11 cellular contexts compared by ENCODE assay signal in the genomic region with DNA sequence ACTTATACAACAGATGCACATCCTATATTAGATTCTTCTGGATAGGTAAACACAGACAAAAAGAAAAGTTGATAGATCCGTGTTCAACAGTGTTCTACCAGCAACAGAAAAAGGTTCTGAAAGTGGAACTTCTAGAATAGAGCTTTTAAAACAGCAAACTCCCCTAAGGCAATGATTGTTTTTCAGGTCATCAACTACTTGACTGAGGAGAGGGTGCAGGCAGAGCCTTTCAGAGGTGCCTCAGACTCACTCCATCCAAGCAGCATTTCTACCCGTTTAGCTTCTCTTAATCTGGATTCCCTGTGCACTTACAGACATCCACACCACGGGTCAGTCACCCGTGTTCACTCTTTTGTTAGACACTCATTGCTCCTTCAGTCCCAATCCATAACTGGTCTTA. TPM values are rescaled to one million over a fixed set of nuclear protein-coding genes. Genes with fewer than 3 reads are reported as not detected.
DNase-seq lines count a peak whose midpoint lies in the region; ATAC-seq and TF ChIP-seq lines count a peak whose summit lies in the region.
"Had no signal": no experiment of that assay in that cellular context is flagged by ENCODE, and none has a peak within 500 bp of the region (broad histone marks: within the 10 kb centered on the region; RNA-seq: fewer than 3 reads in every experiment).

No MANE protein-coding gene starts in this region.

- H3K27me3 Mint-ChIP-seq in endodermal cell (ENCODE audit: insufficient read depth) = no peaks in the 10 kb centered on the region

- 67 to 82% methylated on average over 4 of the region's 4 CpGs for WGBS in endodermal cell (ENCODE audit: insufficient coverage in 1 of 2, insufficient read length in 1 of 2), 2 experiments

- in situ Hi-C loops in KBM-7 (cut with MboI; ENCODE audit: low pct_unique_long_range_greater_than_20kb, low sequenced_read_pairs) = no loop called here

- H3K27ac Mint-ChIP-seq in endodermal cell = peak overlapping the region; percentile 28

- POLR2A ChIA-PET in GM10248 (lab: Yijun Ruan, JAX) = interaction anchor here (1.4 kb wide), 1 partner anchor 38 kb away, joined by 5 read pairs; no protein-coding TSS in a partner anchor

- CTCF ChIA-PET in GM10248 (lab: Yijun Ruan, JAX) = interaction anchor here (0.7 to 2.2 kb wide), 20 partner anchors 9 to 198 kb away, joined by 3 to 7 read pairs (median 4); a partner anchor contains a TSS

- H3K4me3 Mint-ChIP-seq in endodermal cell = no peak overlapping the region

- H3K27ac ChIP-seq in endodermal cell (ENCODE audit: low read depth, low read length) (peak overlapping the region; percentile 38), lower lobe of right lung (no peak overlapping the region)
- H3K27ac ChIP-seq: thoracic aorta had no signal

- no peaks in the 10 kb centered on the region for H3K9me3 ChIP-seq in endodermal cell (ENCODE audit: control insufficient read depth, low read length)
- no peaks in the 10 kb centered on the region for H3K9me3 ChIP-seq in lower lobe of right lung
- H3K9me3 ChIP-seq: thoracic aorta had no signal

- peaks cover 51% of the 10 kb centered on the region for H3K4me1 Mint-ChIP-seq in endodermal cell

- no peaks in the 10 kb centered on the region for H3K9me3 Mint-ChIP-seq in endodermal cell

- H3K36me3 ChIP-seq in endodermal cell (ENCODE audit: control insufficient read depth, insufficient read depth, low read length) (peaks cover 8% of the 10 kb centered on the region), lower lobe of right lung (peaks cover 4% of the 10 kb centered on the region)
- H3K36me3 ChIP-seq: thoracic aorta had no signal

- ATAC-seq in GM19463 (IDR thresholded peaks at IDR 0.05; ENCODE audit: unreplicated experiment) (peak; percentile 41), HG03439 (IDR thresholded peaks at IDR 0.05; ENCODE audit: unreplicated experiment) (peak; percentile 41), lower lobe of right lung (no peak)

- DNase-seq in GM10248 (ENCODE audit: extremely low spot score) (peak; percentile 35), endodermal cell (no peak), KBM-7 (no peak), lower lobe of right lung (no peak), iPS-NIHi11 (ENCODE audit: low spot score) (no peak), DMS114 treated with DMSO at 0.1 percent for 48 hours (lab: John Stamatoyannopoulos, UW; ENCODE audit: unreplicated experiment) (no peak)
- DNase-seq: retina had no signal

- H3K4me3 ChIP-seq in endodermal cell (ENCODE audit: low read length) (no peak overlapping the region), lower lobe of right lung (no peak overlapping the region)
- H3K4me3 ChIP-seq: hepatocyte, thoracic aorta had no signal

- H3K27me3 ChIP-seq in endodermal cell (ENCODE audit: control insufficient read depth, insufficient read depth, low read length, poor library complexity, severe bottlenecking) (no peaks in the 10 kb centered on the region), lower lobe of right lung (ENCODE audit: low read depth) (no peaks in the 10 kb centered on the region)
- H3K27me3 ChIP-seq: hepatocyte had no signal

- no peak overlapping the region for H3K9ac ChIP-seq in endodermal cell (ENCODE audit: extremely low read depth, low read length, poor library complexity, severe bottlenecking)

- intact Hi-C loops in lower lobe of right lung (cut with DNase I) = no loop called here

- H3K36me3 Mint-ChIP-seq in endodermal cell (ENCODE audit: low read depth) = peaks cover 3% of the 10 kb centered on the region

- H3K4me1 ChIP-seq in endodermal cell (ENCODE audit: control insufficient read depth, insufficient read depth, low read length) (peaks cover 24% of the 10 kb centered on the region), lower lobe of right lung (peaks cover 87% of the 10 kb centered on the region)

- TF ChIP-seq CTCF in GM10248 (IDR thresholded peaks at IDR 0.05; ENCODE audit: control extremely low read depth, extremely low read depth, low read depth, missing control alignments) (no peak), endodermal cell (conservative IDR thresholded peaks at IDR 0.05) (no peak), lower lobe of right lung (IDR thresholded peaks at IDR 0.05) (no peak)

RNA-seq across cellular contexts. Expression of a gene that starts 28.9 kb away (rescaled TPM):
- 10 to 100 TPM; 70.0 to 96.4 TPM for total RNA-seq in endodermal cell
- 154 TPM for polyA plus RNA-seq in endodermal cell (2013, experiment 1 of 2)
- 130 TPM for polyA plus RNA-seq in endodermal cell (2013, experiment 2 of 2)
- total RNA-seq in lower lobe of right lung = 99.2 TPM

Comparison
In these comparisons a context has a peak if more than half of its experiments do, and no peak if none do; other contexts are left out.
1. ATAC-seq: peak in GM19463 (single experiment) and HG03439 (single experiment); none in lower lobe of right lung (0 of 2).